Comparison of ENCODE assay signal across 1 cellular context in the genomic region with DNA sequence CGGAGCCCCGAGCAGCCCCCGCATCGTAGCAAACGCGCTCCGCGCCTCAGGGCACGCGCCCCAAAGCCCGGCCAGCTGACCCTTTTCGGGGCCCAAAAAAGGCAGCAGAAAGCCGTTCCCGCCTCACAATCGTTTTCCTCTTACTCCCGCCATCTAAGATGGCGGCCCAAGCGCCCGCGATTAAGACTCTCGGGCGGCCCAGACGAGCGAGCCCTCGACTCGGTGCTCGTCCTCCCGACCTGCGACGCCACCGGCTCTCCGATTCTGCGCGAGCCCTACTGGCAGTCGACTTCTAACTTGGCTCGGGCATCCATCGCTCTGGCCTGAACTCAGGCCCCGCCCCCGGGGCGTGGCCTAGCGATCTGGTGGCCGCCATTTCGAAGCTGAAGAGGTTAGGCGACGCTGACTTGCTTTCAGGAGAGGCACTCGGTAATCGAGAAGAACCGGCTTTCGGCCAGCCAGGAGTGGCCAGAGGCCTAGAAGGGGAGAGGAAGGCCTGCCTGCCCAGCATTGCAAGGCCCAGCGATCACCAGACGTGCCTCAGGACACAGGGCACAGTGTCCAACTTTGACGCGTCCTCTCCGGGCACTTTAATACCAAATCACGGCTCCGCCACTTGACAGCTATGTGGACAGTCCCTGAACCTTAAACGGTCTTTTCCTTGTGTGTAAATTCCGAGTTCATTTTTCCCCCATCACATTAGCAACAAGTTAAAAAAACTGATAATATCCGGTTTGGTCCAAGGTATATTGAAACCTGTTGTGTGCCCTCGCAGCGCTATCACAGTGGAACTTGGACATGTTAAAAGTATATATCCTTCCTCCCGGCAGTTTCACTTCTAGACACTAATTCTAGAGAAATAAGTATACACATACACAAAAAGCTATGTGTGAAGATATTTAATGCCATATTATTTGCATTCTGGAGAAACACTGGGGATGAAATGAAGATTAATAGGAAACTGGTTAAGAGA.
TF ChIP-seq lines count a peak whose summit lies in the region.

Gene RAF1 (minus strand): TSS at position 182 of the 973 bp plus-strand sequence. CDS start 45,396 bp downstream, outside the sequence.

TF ChIP-seq in K562, 482 proteins besides CTCF, POLR2A, EP300 and RAD21 (continued from another document and continues in another):
- peak; percentile 72; the same call in 1 of the 2 replicates for TF ChIP-seq RREB1 (CRISPR knock-in tag; IDR thresholded peaks at IDR 0.05)
- no peak for TF ChIP-seq ZNF124 (CRISPR knock-in tag; IDR thresholded peaks at IDR 0.05)
- peak; percentile 83 for TF ChIP-seq HCFC1 (IDR thresholded peaks at IDR 0.05; ENCODE audit: low read depth, low read length)
- TF ChIP-seq, protein P1, sequence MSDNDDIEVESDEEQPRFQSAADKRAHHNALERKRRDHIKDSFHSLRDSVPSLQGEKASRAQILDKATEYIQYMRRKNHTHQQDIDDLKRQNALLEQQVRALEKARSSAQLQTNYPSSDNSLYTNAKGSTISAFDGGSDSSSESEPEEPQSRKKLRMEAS (CRISPR knock-in tag; IDR thresholded peaks at IDR 0.05), result peak; percentile 71
- no peak for TF ChIP-seq ZNF507 (tag; conservative IDR thresholded peaks at IDR 0.05)
- no peak for TF ChIP-seq ATF3 (IDR thresholded peaks at IDR 0.05)
- peak; percentile 91; the same call in 1 of the 2 replicates for TF ChIP-seq ATF3 (CRISPR knock-in tag; conservative IDR thresholded peaks at IDR 0.05)
- 0 out of 2 replicates have a peak, but pooled peaks have one; percentile 38 for TF ChIP-seq ZNF766 (CRISPR knock-in tag; conservative IDR thresholded peaks at IDR 0.05)
- TF ChIP-seq FIP1L1 (IDR thresholded peaks at IDR 0.05; ENCODE audit: low read depth, low read length, poor library complexity, severe bottlenecking), result peak; percentile 34
- peak; percentile 69; the same call in 1 of the 2 replicates for TF ChIP-seq FOXJ2 (tag; IDR thresholded peaks at IDR 0.05)
- peak; percentile 67; the same call in 1 of the 2 replicates for TF ChIP-seq ZNF263 (CRISPR knock-in tag; IDR thresholded peaks at IDR 0.05; ENCODE audit: borderline replicate concordance)
- no peak for TF ChIP-seq SMAD1 (IDR thresholded peaks at IDR 0.05; ENCODE audit: low read depth, low read length, partially characterized antibody)
- 0 out of 2 replicates have a peak, but pooled peaks have one; percentile 44 for TF ChIP-seq NFATC3 (IDR thresholded peaks at IDR 0.05)
- peak; percentile 86 for TF ChIP-seq RB1 (IDR thresholded peaks at IDR 0.05; ENCODE audit: low read depth)
- peak; percentile 28 to 84; a peak in 3 of 4 replicates for TF ChIP-seq SIN3A (IDR thresholded peaks at IDR 0.05; ENCODE audit: borderline replicate concordance in 2 of 2, control insufficient read depth in 1 of 2, low read depth in 2 of 2, low read length in 2 of 2)
- peak in 1 of 2 experiments; percentile 41 for TF ChIP-seq AFF1 (IDR thresholded peaks at IDR 0.05; ENCODE audit: low read depth in 1 of 2, partially characterized antibody in 2 of 2)
- TF ChIP-seq POLR2H (tag; IDR thresholded peaks at IDR 0.05; ENCODE audit: low read depth), result peak; percentile 94
- TF ChIP-seq THRB (CRISPR knock-in tag; conservative IDR thresholded peaks at IDR 0.05), result 0 out of 2 replicates have a peak, but pooled peaks have one; percentile 54
- TF ChIP-seq KLF13 (tag; IDR thresholded peaks at IDR 0.05; ENCODE audit: borderline replicate concordance, low read depth), result peak; percentile 37; the same call in 1 of the 2 replicates
- peak; percentile 77; the same call in 1 of the 2 replicates for TF ChIP-seq ELF4 (CRISPR knock-in tag; IDR thresholded peaks at IDR 0.05)
- TF ChIP-seq, protein P2, sequence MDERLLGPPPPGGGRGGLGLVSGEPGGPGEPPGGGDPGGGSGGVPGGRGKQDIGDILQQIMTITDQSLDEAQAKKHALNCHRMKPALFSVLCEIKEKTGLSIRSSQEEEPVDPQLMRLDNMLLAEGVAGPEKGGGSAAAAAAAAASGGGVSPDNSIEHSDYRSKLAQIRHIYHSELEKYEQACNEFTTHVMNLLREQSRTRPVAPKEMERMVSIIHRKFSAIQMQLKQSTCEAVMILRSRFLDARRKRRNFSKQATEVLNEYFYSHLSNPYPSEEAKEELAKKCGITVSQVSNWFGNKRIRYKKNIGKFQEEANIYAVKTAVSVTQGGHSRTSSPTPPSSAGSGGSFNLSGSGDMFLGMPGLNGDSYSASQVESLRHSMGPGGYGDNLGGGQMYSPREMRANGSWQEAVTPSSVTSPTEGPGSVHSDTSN (CRISPR knock-in tag; IDR thresholded peaks at IDR 0.05; ENCODE audit: low read depth), result no peak
- TF ChIP-seq, protein P2 (tag; conservative IDR thresholded peaks at IDR 0.05; ENCODE audit: low read depth), result no peak
- peak; percentile 96 for TF ChIP-seq TAF1 (IDR thresholded peaks at IDR 0.05; ENCODE audit: control insufficient read depth, extremely low read depth, insufficient read depth, low read length, severe bottlenecking)
- TF ChIP-seq TEAD4 (IDR thresholded peaks at IDR 0.05; ENCODE audit: low read length), result peak; percentile 77
- TF ChIP-seq TEAD4 (CRISPR knock-in tag; IDR thresholded peaks at IDR 0.05; ENCODE audit: borderline replicate concordance), result no peak
- TF ChIP-seq MTF1 (CRISPR knock-in tag; IDR thresholded peaks at IDR 0.05; ENCODE audit: borderline replicate concordance), result no peak
- TF ChIP-seq, protein P3, sequence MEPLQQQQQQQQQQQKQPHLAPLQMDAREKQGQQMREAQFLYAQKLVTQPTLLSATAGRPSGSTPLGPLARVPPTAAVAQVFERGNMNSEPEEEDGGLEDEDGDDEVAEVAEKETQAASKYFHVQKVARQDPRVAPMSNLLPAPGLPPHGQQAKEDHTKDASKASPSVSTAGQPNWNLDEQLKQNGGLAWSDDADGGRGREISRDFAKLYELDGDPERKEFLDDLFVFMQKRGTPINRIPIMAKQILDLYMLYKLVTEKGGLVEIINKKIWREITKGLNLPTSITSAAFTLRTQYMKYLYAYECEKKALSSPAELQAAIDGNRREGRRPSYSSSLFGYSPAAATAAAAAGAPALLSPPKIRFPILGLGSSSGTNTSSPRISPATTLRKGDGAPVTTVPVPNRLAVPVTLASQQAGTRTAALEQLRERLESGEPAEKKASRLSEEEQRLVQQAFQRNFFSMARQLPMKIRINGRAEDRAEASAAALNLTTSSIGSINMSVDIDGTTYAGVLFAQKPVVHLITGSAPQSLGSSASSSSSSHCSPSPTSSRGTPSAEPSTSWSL (CRISPR knock-in tag; IDR thresholded peaks at IDR 0.05; ENCODE audit: borderline replicate concordance), result 0 out of 2 replicates have a peak, but pooled peaks have one; percentile 0
- peak; percentile 62; the same call in 1 of the 2 replicates for TF ChIP-seq JUN (IDR thresholded peaks at IDR 0.05; ENCODE audit: borderline replicate concordance, low read depth, low read length)
- no peak; the same call in 1 of the 2 replicates for TF ChIP-seq JUN (CRISPR knock-in tag; IDR thresholded peaks at IDR 0.05; ENCODE audit: borderline replicate concordance)
- TF ChIP-seq PRPF4 (IDR thresholded peaks at IDR 0.05; ENCODE audit: insufficient read depth, low read depth, low read length, poor library complexity, severe bottlenecking), result peak; percentile 37
- TF ChIP-seq, protein P4, sequence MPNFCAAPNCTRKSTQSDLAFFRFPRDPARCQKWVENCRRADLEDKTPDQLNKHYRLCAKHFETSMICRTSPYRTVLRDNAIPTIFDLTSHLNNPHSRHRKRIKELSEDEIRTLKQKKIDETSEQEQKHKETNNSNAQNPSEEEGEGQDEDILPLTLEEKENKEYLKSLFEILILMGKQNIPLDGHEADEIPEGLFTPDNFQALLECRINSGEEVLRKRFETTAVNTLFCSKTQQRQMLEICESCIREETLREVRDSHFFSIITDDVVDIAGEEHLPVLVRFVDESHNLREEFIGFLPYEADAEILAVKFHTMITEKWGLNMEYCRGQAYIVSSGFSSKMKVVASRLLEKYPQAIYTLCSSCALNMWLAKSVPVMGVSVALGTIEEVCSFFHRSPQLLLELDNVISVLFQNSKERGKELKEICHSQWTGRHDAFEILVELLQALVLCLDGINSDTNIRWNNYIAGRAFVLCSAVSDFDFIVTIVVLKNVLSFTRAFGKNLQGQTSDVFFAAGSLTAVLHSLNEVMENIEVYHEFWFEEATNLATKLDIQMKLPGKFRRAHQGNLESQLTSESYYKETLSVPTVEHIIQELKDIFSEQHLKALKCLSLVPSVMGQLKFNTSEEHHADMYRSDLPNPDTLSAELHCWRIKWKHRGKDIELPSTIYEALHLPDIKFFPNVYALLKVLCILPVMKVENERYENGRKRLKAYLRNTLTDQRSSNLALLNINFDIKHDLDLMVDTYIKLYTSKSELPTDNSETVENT (CRISPR knock-in tag; IDR thresholded peaks at IDR 0.05), result peak; percentile 70; the same call in 1 of the 2 replicates
- no peak for TF ChIP-seq TSC22D4 (tag; IDR thresholded peaks at IDR 0.05)
